In genomic region chr18:36419913-36420531, GRCh38 we compare ENCODE assay signal across 8 cellular contexts.
A peak's percentile ranks its signal among the peaks of the same experiment; 100 is the strongest.
DNase-seq lines count a peak whose midpoint lies in the region; ATAC-seq and TF ChIP-seq lines count a peak whose summit lies in the region.

No MANE protein-coding gene starts in this region.

- ATAC-seq in GM19468 (IDR thresholded peaks at IDR 0.05; ENCODE audit: extremely low read depth, unreplicated experiment) (peak; percentile 56), PC-3 (peak; percentile 84), HG02870 (IDR thresholded peaks at IDR 0.05; ENCODE audit: unreplicated experiment) (no peak)

- POLR2A ChIA-PET in PC-3 (lab: Charles Lee; ENCODE audit: unreplicated experiment) = no interaction called here

- no peaks in the 10 kb centered on the region for H4K20me1 ChIP-seq in PC-3 (ENCODE audit: low read length)

- no peak overlapping the region for H3K9ac ChIP-seq in PC-3 (ENCODE audit: low read length)

- no peaks in the 10 kb centered on the region for H3F3A ChIP-seq in PC-3 (ENCODE audit: low read length, unreplicated experiment)

- 0 out of 2 replicates have a peak, but pooled peaks cover 6% of the 10 kb centered on the region for H3K79me2 ChIP-seq in PC-3 (ENCODE audit: low read length)

- TF ChIP-seq CTCF in PC-3 (conservative IDR thresholded peaks at IDR 0.05; ENCODE audit: low read depth, low read length) = peak; percentile 40

- CTCF ChIA-PET in PC-3 (lab: Charles Lee) = interaction anchor here (0.7 kb wide), 1 partner anchor 23 kb away, joined by 3 read pairs; no protein-coding TSS in a partner anchor

- H2AFZ ChIP-seq in PC-3 (ENCODE audit: low read length) = no peak overlapping the region

- intact Hi-C loops in PC-3 (cut with micrococcal nuclease) = loop anchor here (10.0 kb wide), 1 partner anchor 325 kb away; no protein-coding TSS in a partner anchor

- H3K4me3 ChIP-seq in PC-3 (ENCODE audit: low read length) = no peak overlapping the region

- H3K27ac ChIP-seq in PC-3 (ENCODE audit: low read length) = no peak overlapping the region

- peak; percentile 61 for DNase-seq in EL
- peak; percentile 51 for DNase-seq in PC-3
- DNase-seq in kidney glomerular epithelial cell (lab: John Stamatoyannopoulos, UW) = peak; percentile 77
- no peak for DNase-seq in NCI-H187 (lab: John Stamatoyannopoulos, UW)
- DNase-seq in GM19240 (ENCODE audit: insufficient read length, low spot score) = no peak
- no peak for DNase-seq in NCI-H2029 treated with DMSO at 0.1 percent for 48 hours (lab: John Stamatoyannopoulos, UW)

- H3K9me2 ChIP-seq in PC-3 (replicated peaks; ENCODE audit: low read length) = no peaks in the 10 kb centered on the region

- H3K27me3 ChIP-seq in PC-3 (ENCODE audit: low read length) = no peaks in the 10 kb centered on the region

- no peaks in the 10 kb centered on the region for H3K9me3 ChIP-seq in PC-3 (ENCODE audit: low read length)

- H3K36me3 ChIP-seq in PC-3 (ENCODE audit: low read depth, low read length) = no peaks in the 10 kb centered on the region

- peaks cover 14% of the 10 kb centered on the region for H3K4me1 ChIP-seq in PC-3 (ENCODE audit: insufficient read depth, low read length)

- no peak overlapping the region for H3K4me2 ChIP-seq in PC-3 (ENCODE audit: low read length)

- BruUV-seq in PC-3 (replicated peaks; lab: Mats Ljungman, UMichigan) = no TSS peak

Comparison
In these comparisons a context has a peak if more than half of its experiments do, and no peak if none do; other contexts are left out.
1. DNase-seq: peak in EL (single experiment), PC-3 (single experiment) and kidney glomerular epithelial cell (single experiment); none in NCI-H187 (0 of 2), GM19240 (single experiment) and NCI-H2029 treated with DMSO at 0.1 percent for 48 hours (single experiment).